ENCODE assay signal across 14 cellular contexts in genomic region chr2:97736185-97736584, GRCh38. TPM values are rescaled to one million over a fixed set of nuclear protein-coding genes. Genes with fewer than 3 reads are reported as not detected.
"Had no signal": no experiment of that assay in that cellular context is flagged by ENCODE, and none has a peak within 500 bp of the region (broad histone marks: within the 10 kb centered on the region; RNA-seq: fewer than 3 reads in every experiment).

No MANE protein-coding gene starts in this region.

- ATAC-seq: activated T-cell treated with anti-CD3 and anti-CD28 coated beads, Interleukin-2, amount 50 U/mL, for 4 hours; pancreas had no signal

- H3K36me3 ChIP-seq: ascending aorta, breast epithelium, pancreas, sigmoid colon had no signal

- DNase-seq: activated B cell treated with CpG ODN at 0.5 μM for 24 hours; activated gamma-delta T cell; activated T-cell treated with anti-CD3 and anti-CD28 coated beads, Interleukin-2, amount 50 U/mL, for 4 hours; effector memory CD4-positive, alpha-beta T cell; foreskin melanocyte; mesendoderm; pancreas; sigmoid colon had no signal

- H3K4me1 ChIP-seq: ascending aorta, breast epithelium, pancreas, sigmoid colon had no signal

- H3K27ac Mint-ChIP-seq: activated B cell treated with CpG ODN at 0.5 μM for 24 hours; dendritic cell treated with granulocyte-macrophage colony-stimulating factor and Interleukin-4, amounts not matched to agents 40 ng/mL and 50 ng/mL, for 4 days had no signal

- H3K4me3 Mint-ChIP-seq: activated B cell treated with CpG ODN at 0.5 μM for 24 hours; activated T-cell treated with anti-CD3 and anti-CD28 coated beads, Interleukin-2, amount 50 U/mL, for 4 hours; dendritic cell treated with granulocyte-macrophage colony-stimulating factor and Interleukin-4, amounts not matched to agents 40 ng/mL and 50 ng/mL, for 4 days had no signal

- H3K9me3 Mint-ChIP-seq: activated B cell treated with CpG ODN at 0.5 μM for 24 hours; activated T-cell treated with anti-CD3 and anti-CD28 coated beads, Interleukin-2, amount 50 U/mL, for 4 hours; dendritic cell treated with granulocyte-macrophage colony-stimulating factor and Interleukin-4, amounts not matched to agents 40 ng/mL and 50 ng/mL, for 4 days had no signal

- H3K27ac ChIP-seq: ascending aorta, breast epithelium, epithelial cell of prostate, pancreas, sigmoid colon, spleen had no signal

- H3K9me3 ChIP-seq: ascending aorta, breast epithelium, pancreas, sigmoid colon, spleen had no signal

- H3K4me3 ChIP-seq: ascending aorta, breast epithelium, pancreas, sigmoid colon, spleen had no signal

- H3K27me3 Mint-ChIP-seq: activated B cell treated with CpG ODN at 0.5 μM for 24 hours had no signal

- H3K27me3 ChIP-seq: ascending aorta, pancreas, sigmoid colon, spleen had no signal

RNA-seq across cellular contexts. Expression of gene ZAP70, which starts 22.8 kb away (rescaled TPM):
- total RNA-seq: fibroblast of lung had no signal
- polyA plus RNA-seq: fibroblast of lung had no signal
